8 cellular contexts compared by ENCODE assay signal in the genomic region with DNA sequence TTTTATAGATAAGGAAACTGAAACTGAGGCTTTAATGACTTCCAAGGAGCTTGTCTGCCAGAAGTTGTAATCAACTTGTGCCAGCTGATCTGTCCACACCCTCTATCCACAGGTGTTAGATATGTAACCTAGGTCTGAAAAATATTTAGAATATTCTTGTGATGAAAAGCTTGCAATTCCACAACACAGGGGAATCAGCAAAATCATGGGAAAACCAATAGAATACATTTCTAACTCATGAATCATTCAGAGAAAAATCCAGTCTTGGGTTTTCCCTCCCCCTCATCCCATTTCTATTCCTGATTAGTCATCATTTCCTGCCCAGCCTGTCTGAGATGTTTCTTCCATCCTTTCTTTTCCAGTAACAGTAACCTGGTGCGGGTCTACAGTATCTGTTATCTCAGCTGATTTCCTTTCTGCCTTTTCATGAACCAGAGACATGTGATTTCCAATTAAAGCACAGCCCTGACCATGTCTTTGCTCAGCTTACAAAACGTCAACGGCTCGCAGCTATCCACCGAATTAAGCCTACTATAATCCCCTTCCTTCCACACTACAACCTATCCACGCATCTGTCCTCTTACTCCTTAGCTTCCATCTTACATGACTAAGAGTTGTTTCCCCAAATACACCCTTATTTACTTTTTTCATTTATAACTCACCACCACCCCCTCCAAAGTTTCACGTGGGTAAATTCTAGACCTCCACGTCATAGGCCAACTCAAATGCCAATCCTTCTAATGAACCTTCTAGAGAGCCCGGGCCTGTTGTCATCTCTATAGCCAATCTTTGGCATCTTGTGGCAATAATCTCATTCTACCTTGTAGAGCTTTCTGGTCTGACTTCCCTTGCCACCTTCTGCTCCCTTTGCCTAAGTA. TPM values are rescaled to one million over a fixed set of nuclear protein-coding genes. Genes with fewer than 3 reads are reported as not detected.
A peak's percentile ranks its signal among the peaks of the same experiment; 100 is the strongest.
DNase-seq lines count a peak whose midpoint lies in the region; ATAC-seq, FAIRE-seq and TF ChIP-seq lines count a peak whose summit lies in the region.

No MANE protein-coding gene starts in this region.

- peaks cover 40% of the 10 kb centered on the region for H3K4me1 Mint-ChIP-seq in activated naive CD4-positive, alpha-beta T cell treated with anti-CD3 and anti-CD28 coated beads for 36 hours (ENCODE audit: low read depth)
- H3K4me1 Mint-ChIP-seq in astrocyte (ENCODE audit: low read depth, unreplicated experiment) = peaks cover 19% of the 10 kb centered on the region

- 0 out of 2 replicates have a peak, but pooled peaks have one; percentile 13 for TF ChIP-seq RAD21 in HCT116 (IDR thresholded peaks at IDR 0.05; ENCODE audit: low read depth)

- ATAC-seq in HCT116 = peak; percentile 16

- BruUV-seq in HCT116 (replicated peaks; lab: Mats Ljungman, UMichigan) = TSS peak; percentile 91

- H3K36me3 ChIP-seq in HCT116 (ENCODE audit: control insufficient read depth in 1 of 2, insufficient read depth in 2 of 2, low read length in 2 of 2) = peaks cover 3 to 10% of the 10 kb centered on the region in 2 experiments; a peak in 1 of 4 replicates
- H3K36me3 ChIP-seq in astrocyte (ENCODE audit: insufficient read depth, low read length) = no peaks in the 10 kb centered on the region
- H3K36me3 ChIP-seq in skeletal muscle tissue (ENCODE audit: control insufficient read depth in 3 of 3, insufficient read depth in 3 of 3, low read length in 3 of 3) = no peaks in the 10 kb centered on the region

- CTCF ChIA-PET in activated naive CD4-positive, alpha-beta T cell treated with anti-CD3 and anti-CD28 coated beads for 36 hours (lab: Charles Lee) = interaction anchor here (0.5 to 7.6 kb wide), 6 partner anchors 8 to 439 kb away, joined by 3 to 86 read pairs (median 3); no protein-coding TSS in a partner anchor
- CTCF ChIA-PET in HCT116 (lab: Charles Lee) = interaction anchor here (1.5 to 2.1 kb wide), 2 partner anchors 16 to 76 kb away, joined by 4 to 16 read pairs; no protein-coding TSS in a partner anchor

- H3K27me3 ChIP-seq in HCT116 (ENCODE audit: insufficient read depth, low read length) = no peaks in the 10 kb centered on the region
- no peaks in the 10 kb centered on the region for H3K27me3 ChIP-seq in astrocyte (ENCODE audit: insufficient read depth, low read length)
- no peaks in the 10 kb centered on the region for H3K27me3 ChIP-seq in skeletal muscle tissue (ENCODE audit: control insufficient read depth in 3 of 3, insufficient read depth in 3 of 3, low read length in 3 of 3)

- H3K9me3 Mint-ChIP-seq in activated naive CD4-positive, alpha-beta T cell treated with anti-CD3 and anti-CD28 coated beads for 36 hours = no peaks in the 10 kb centered on the region
- H3K9me3 Mint-ChIP-seq in astrocyte (ENCODE audit: unreplicated experiment) = no peaks in the 10 kb centered on the region

- H2AFZ ChIP-seq in HCT116 (ENCODE audit: low read depth, low read length, poor library complexity, severe bottlenecking) = peak overlapping the region; percentile 0
- peak overlapping the region; percentile 50 for H2AFZ ChIP-seq in astrocyte (ENCODE audit: low read depth, low read length)

- peaks cover 3% of the 10 kb centered on the region for H3K36me3 Mint-ChIP-seq in activated naive CD4-positive, alpha-beta T cell treated with anti-CD3 and anti-CD28 coated beads for 36 hours (ENCODE audit: low read depth)
- no peaks in the 10 kb centered on the region for H3K36me3 Mint-ChIP-seq in astrocyte (ENCODE audit: low read depth, unreplicated experiment)

- peak overlapping the region; percentile 91 for H3K4me3 Mint-ChIP-seq in activated naive CD4-positive, alpha-beta T cell treated with anti-CD3 and anti-CD28 coated beads for 36 hours
- H3K4me3 Mint-ChIP-seq in astrocyte (ENCODE audit: unreplicated experiment) = peak overlapping the region; percentile 88

- intact Hi-C loops in activated naive CD4-positive, alpha-beta T cell treated with anti-CD3 and anti-CD28 coated beads for 36 hours (cut with micrococcal nuclease) = loop anchor here (1.0 to 10.0 kb wide), 12 partner anchors 69 to 1510 kb away; partner anchors contain the start of genes ELF2, ELMOD2, MAML3 and NDUFC1
- intact Hi-C loops in HCT116 (cut with micrococcal nuclease) = loop anchor here (2.0 to 5.0 kb wide), 3 partner anchors 68 to 288 kb away; partner anchors contain the start of genes ELF2, NAA15 and NDUFC1

- no peaks in the 10 kb centered on the region for H3K9me2 ChIP-seq in HCT116 (ENCODE audit: insufficient read depth)

- RAD21 ChIA-PET in HCT116 (lab: Charles Lee; ENCODE audit: low non-redundant PET in 1 of 2, low total read pairs in 2 of 2, uncharacterized antibody in 2 of 2, unreplicated experiment in 2 of 2) = interaction anchor here in 1 of 2 experiments (0.6 kb wide), 1 partner anchor 93 kb away, joined by 4 read pairs; no protein-coding TSS in a partner anchor

- peak; percentile 49 for DNase-seq in activated naive CD4-positive, alpha-beta T cell treated with anti-CD3 and anti-CD28 coated beads for 36 hours
- DNase-seq in activated naive CD4-positive, alpha-beta T cell (lab: John Stamatoyannopoulos, UW) = no peak
- DNase-seq in HCT116 (ENCODE audit: low read depth, low spot score) (peak; percentile 85), NCI-H82 (lab: John Stamatoyannopoulos, UW) (peak; percentile 82), astrocyte (ENCODE audit: low read depth) (peak; percentile 97), NCI-H187 treated with DMSO at 0.1 percent for 48 hours (lab: John Stamatoyannopoulos, UW) (no peak)

- peak; percentile 52 for FAIRE-seq in astrocyte (lab: Jason Lieb, UNC)

- POLR2A ChIA-PET in HCT116 (lab: Charles Lee) = interaction anchor here (0.6 to 1.4 kb wide), 11 partner anchors 8 to 772 kb away, joined by 3 to 6 read pairs (median 3); partner anchors contain the start of genes NAA15 and SLC7A11

- H3K27ac ChIP-seq in HCT116 (ENCODE audit: low read depth, low read length) = peak overlapping the region; percentile 82
- H3K27ac ChIP-seq in astrocyte (ENCODE audit: low read depth, low read length) = peak overlapping the region; percentile 100
- H3K27ac ChIP-seq in skeletal muscle tissue (ENCODE audit: low read depth, low read length) = peak overlapping the region; percentile 98

- H3K4me2 ChIP-seq in HCT116 (ENCODE audit: low read length) (peak overlapping the region; percentile 81), astrocyte (ENCODE audit: low read length) (peak overlapping the region; percentile 90)

- no peaks in the 10 kb centered on the region for H3K27me3 Mint-ChIP-seq in activated naive CD4-positive, alpha-beta T cell treated with anti-CD3 and anti-CD28 coated beads for 36 hours (ENCODE audit: low read depth)
- H3K27me3 Mint-ChIP-seq in astrocyte (ENCODE audit: low read depth, unreplicated experiment) = no peaks in the 10 kb centered on the region

- peak overlapping the region; percentile 90 for H3K9ac ChIP-seq in HCT116 (ENCODE audit: low read length)
- H3K9ac ChIP-seq in astrocyte (ENCODE audit: low read length) = peak overlapping the region; percentile 95
- H3K9ac ChIP-seq in skeletal muscle tissue (ENCODE audit: low read depth in 1 of 3, low read length in 3 of 3) = peak overlapping the region; percentile 87 to 96 (median 91)

- H3K9me3 ChIP-seq in HCT116 (ENCODE audit: control insufficient read depth in 1 of 2, insufficient read depth in 1 of 2, low read depth in 1 of 2, low read length in 2 of 2) (no peaks in the 10 kb centered on the region), astrocyte (ENCODE audit: insufficient read depth, low read depth, low read length) (no peaks in the 10 kb centered on the region), skeletal muscle tissue (ENCODE audit: control insufficient read depth in 3 of 3, low read length in 3 of 3) (no peaks in the 10 kb centered on the region)

- H3K27ac Mint-ChIP-seq in activated naive CD4-positive, alpha-beta T cell treated with anti-CD3 and anti-CD28 coated beads for 36 hours = peak overlapping the region; percentile 96
- peak overlapping the region; percentile 100 for H3K27ac Mint-ChIP-seq in astrocyte (ENCODE audit: unreplicated experiment)

- H3K79me2 ChIP-seq in HCT116 (ENCODE audit: insufficient read depth, low read length) (peaks cover 39% of the 10 kb centered on the region), astrocyte (ENCODE audit: insufficient read depth, low read length) (peaks cover 40% of the 10 kb centered on the region)

- peaks cover 20 to 47% of the 10 kb centered on the region in 2 experiments for H3K4me1 ChIP-seq in HCT116 (ENCODE audit: control insufficient read depth in 1 of 2, insufficient read depth in 2 of 2, low read length in 2 of 2)
- peaks cover 39% of the 10 kb centered on the region for H3K4me1 ChIP-seq in astrocyte (ENCODE audit: insufficient read depth, low read length)
- H3K4me1 ChIP-seq in skeletal muscle tissue (ENCODE audit: control insufficient read depth in 3 of 3, insufficient read depth in 3 of 3, low read length in 3 of 3) = peaks cover 15 to 30% (median 23%) of the 10 kb centered on the region in 3 donors

- TF ChIP-seq POLR2A in HCT116 (IDR thresholded peaks at IDR 0.05; ENCODE audit: borderline replicate concordance, extremely low read depth, insufficient read depth, insufficient read length) = no peak

- TF ChIP-seq CTCF in HCT116 (IDR thresholded peaks at IDR 0.05 in 2 of 3, conservative IDR thresholded peaks at IDR 0.05 in 1 of 3; ENCODE audit: borderline replicate concordance in 1 of 3, insufficient read depth in 1 of 3, low read depth in 2 of 3, low read length in 2 of 3) = no peak
- no peak for TF ChIP-seq CTCF in astrocyte (IDR thresholded peaks at IDR 0.05; ENCODE audit: insufficient read depth, low read depth, low read length)

- H4K20me1 ChIP-seq in HCT116 (ENCODE audit: insufficient read depth) (peaks cover 4% of the 10 kb centered on the region; the same call in 1 of the 2 replicates), astrocyte (ENCODE audit: insufficient read depth, low read length) (peaks cover 30% of the 10 kb centered on the region)

- H3K4me3 ChIP-seq in HCT116 (replicated peaks in 1 of 2; ENCODE audit: low read depth in 1 of 2, low read length in 2 of 2) (peak overlapping the region; percentile 88 to 93), astrocyte (ENCODE audit: insufficient read depth, low read depth, low read length) (peak overlapping the region; percentile 86), iPS-11a (ENCODE audit: low read depth, low read length) (peak overlapping the region; percentile 77), skeletal muscle tissue (ENCODE audit: low read length in 3 of 3) (peak overlapping the region; percentile 76 to 88 (median 82))

TF ChIP-seq in HCT116, 20 proteins besides CTCF, POLR2A, EP300 and RAD21 (continues in another document):
- TF ChIP-seq POLR2AphosphoS5 (IDR thresholded peaks at IDR 0.05; ENCODE audit: low read depth, low read length) (peak; percentile 66; the same call in 1 of the 2 replicates), SP1 (IDR thresholded peaks at IDR 0.05; ENCODE audit: low read depth) (peak; percentile 92), EGR1 (IDR thresholded peaks at IDR 0.05; ENCODE audit: low read depth) (peak; percentile 84), FOSL1 (IDR thresholded peaks at IDR 0.05; ENCODE audit: low read depth) (peak; percentile 97)

RNA-seq across cellular contexts. Expression of gene NOCT, which starts 1.0 kb away (rescaled TPM):
- total RNA-seq in activated naive CD4-positive, alpha-beta T cell treated with anti-CD3 and anti-CD28 coated beads for 36 hours = 10 to 100 TPM in 1 of 2 experiments, 1 to 10 TPM in 1; 9.3 to 10.4 TPM
- total RNA-seq in HCT116 (2021; ENCODE audit: unreplicated experiment) (20.4 TPM), astrocyte (73.5 and 73.6 TPM in 2 replicates), skeletal muscle tissue (7.8 TPM)
- polyA plus RNA-seq in HCT116 (2012) = 12.5 and 15.2 TPM in 2 replicates

Comparison
In these comparisons a context has a peak if more than half of its experiments do, and no peak if none do; other contexts are left out.
1. DNase-seq: peak in activated naive CD4-positive, alpha-beta T cell treated with anti-CD3 and anti-CD28 coated beads for 36 hours (single experiment), HCT116 (single experiment), NCI-H82 (single experiment) and astrocyte (single experiment); none in activated naive CD4-positive, alpha-beta T cell (0 of 4) and NCI-H187 treated with DMSO at 0.1 percent for 48 hours (single experiment).
2. Peak in every context shown above with its lines, with median percentiles within 50 percentile points of each other: H3K27ac ChIP-seq, H3K4me3 ChIP-seq and H3K9ac ChIP-seq.